ENCODE assay signal across 15 cellular contexts in the genomic region with DNA sequence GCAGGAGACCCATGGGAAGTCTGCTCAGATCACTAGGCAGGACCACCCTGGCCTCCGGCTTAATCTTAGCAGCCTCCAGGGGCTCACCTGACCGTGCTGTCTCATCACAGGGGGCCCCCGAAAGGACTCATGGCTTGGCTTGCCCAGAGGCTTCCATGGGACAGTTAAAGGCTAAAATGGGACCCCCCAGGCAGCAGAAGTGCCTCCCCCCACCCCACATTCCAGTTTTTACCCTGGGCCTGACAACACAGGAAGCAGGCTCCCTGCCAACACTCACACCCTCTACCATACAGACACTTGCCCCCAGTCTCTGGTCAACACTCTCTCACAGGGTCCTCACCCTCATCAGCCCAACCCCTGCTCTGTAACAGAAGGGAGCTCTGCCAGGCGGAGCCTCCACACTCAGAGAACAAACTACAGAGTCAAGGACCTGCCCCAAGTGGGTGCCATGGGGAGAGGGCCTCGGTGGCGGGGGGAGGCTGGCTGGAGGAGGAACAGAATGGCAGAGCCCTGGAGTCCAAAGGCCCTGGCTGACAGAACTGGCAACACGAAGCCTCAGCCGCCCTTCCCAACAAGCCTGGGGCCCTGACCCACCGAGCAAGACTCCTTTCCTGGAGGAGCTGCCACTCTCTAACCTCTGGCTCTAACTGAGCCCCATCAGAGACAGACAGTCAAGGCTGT. TPM values are rescaled to one million over a fixed set of nuclear protein-coding genes. Genes with fewer than 3 reads are reported as not detected.
DNase-seq lines count a peak whose midpoint lies in the region; ATAC-seq, FAIRE-seq and TF ChIP-seq lines count a peak whose summit lies in the region.
"Had no signal": no experiment of that assay in that cellular context is flagged by ENCODE, and none has a peak within 500 bp of the region (broad histone marks: within the 10 kb centered on the region; RNA-seq: fewer than 3 reads in every experiment).

No MANE protein-coding gene starts in this region.

- no peak for FAIRE-seq in astrocyte (lab: Jason Lieb, UNC)
- FAIRE-seq: kidney had no signal

- no peak overlapping the region for H2BK120ac ChIP-seq in neuronal stem cell (ENCODE audit: low read depth, low read length)

- peak overlapping the region; percentile 25 for H3K18ac ChIP-seq in neuronal stem cell (ENCODE audit: low read length)

- no peak overlapping the region for H2BK15ac ChIP-seq in neuronal stem cell (ENCODE audit: low read length)

- no peaks in the 10 kb centered on the region for H3K27me3 ChIP-seq in BLaER1
- H3K27me3 ChIP-seq in H7 (ENCODE audit: control insufficient read depth, insufficient read depth, low read length) = no peaks in the 10 kb centered on the region
- no peaks in the 10 kb centered on the region for H3K27me3 ChIP-seq in astrocyte (ENCODE audit: insufficient read depth, low read length)
- H3K27me3 ChIP-seq in neuronal stem cell (ENCODE audit: control insufficient read depth in 3 of 3, insufficient read depth in 3 of 3, low read depth in 1 of 3, low read length in 3 of 3) = peaks cover 0 to 3% (median 0%) of the 10 kb centered on the region in 3 experiments

- H3K9ac ChIP-seq in BLaER1 (0 out of 2 replicates have a peak overlapping the region, but pooled peaks have one; percentile 19), astrocyte (ENCODE audit: low read length) (no peak overlapping the region), neuronal stem cell (ENCODE audit: low read depth, low read length, poor library complexity) (no peak overlapping the region)

- H3K9me3 ChIP-seq in BLaER1 (no peaks in the 10 kb centered on the region), astrocyte (ENCODE audit: insufficient read depth, low read depth, low read length) (no peaks in the 10 kb centered on the region), neuronal stem cell (replicated peaks in 1 of 2; ENCODE audit: control insufficient read depth in 2 of 2, insufficient read depth in 1 of 2, low read depth in 1 of 2, low read length in 2 of 2) (peaks cover 0 to 3% of the 10 kb centered on the region in 2 donors)

- peak; percentile 37 for DNase-seq in H7
- no peak for DNase-seq in astrocyte (ENCODE audit: low read depth)
- DNase-seq in neuronal stem cell (ENCODE audit: low spot score) = no peak
- no peak for DNase-seq in NCI-H446 treated with DMSO at 0.1 percent for 48 hours (lab: John Stamatoyannopoulos, UW)
- DNase-seq in effector CD8-positive, alpha-beta T cell (lab: John Stamatoyannopoulos, UW) = no peak
- DNase-seq: activated CD4-positive, alpha-beta T cell treated with anti-CD3 and anti-CD28 coated beads, Interleukin-2, amount 10 ng/mL, durations not matched to agents 24 days and 14 days; activated T-cell treated with anti-CD3 and anti-CD28 coated beads, Interleukin-2, amount 50 U/mL, for 48 hours; Calu3; caudate nucleus; KG1; kidney; NCI-H1092 treated with DMSO at 0.1 percent for 48 hours; NCI-H748 treated with DMSO at 0.1 percent for 48 hours had no signal

- no peak overlapping the region for H4K8ac ChIP-seq in neuronal stem cell (ENCODE audit: low read depth, low read length)

- H3K27ac Mint-ChIP-seq in astrocyte (ENCODE audit: unreplicated experiment) = peak overlapping the region; percentile 85

- no peaks in the 10 kb centered on the region for H3K79me2 ChIP-seq in astrocyte (ENCODE audit: insufficient read depth, low read length)

- H3K27ac ChIP-seq in BLaER1 (peak overlapping the region; percentile 12), astrocyte (ENCODE audit: low read depth, low read length) (no peak overlapping the region), neuronal stem cell (replicated peaks; ENCODE audit: low read length) (no peak overlapping the region)

- H3K27me3 Mint-ChIP-seq in astrocyte (ENCODE audit: low read depth, unreplicated experiment) = no peaks in the 10 kb centered on the region
- H3K27me3 Mint-ChIP-seq: activated CD4-positive, alpha-beta T cell treated with anti-CD3 and anti-CD28 coated beads, Interleukin-2, amount 10 ng/mL, durations not matched to agents 24 days and 14 days had no signal

- peaks cover 3% of the 10 kb centered on the region for H3K36me3 Mint-ChIP-seq in astrocyte (ENCODE audit: low read depth, unreplicated experiment)

- H2BK12ac ChIP-seq in neuronal stem cell (ENCODE audit: low read length) = no peak overlapping the region

- H2BK5ac ChIP-seq in neuronal stem cell (ENCODE audit: low read length) = no peak overlapping the region

- H3K14ac ChIP-seq in neuronal stem cell (ENCODE audit: low read length) = no peak overlapping the region

- peak overlapping the region; percentile 57 for H3K4me3 Mint-ChIP-seq in astrocyte (ENCODE audit: unreplicated experiment)
- H3K4me3 Mint-ChIP-seq: activated CD4-positive, alpha-beta T cell treated with anti-CD3 and anti-CD28 coated beads, Interleukin-2, amount 10 ng/mL, durations not matched to agents 24 days and 14 days had no signal

- no CpG with 5 or more reads among the region's 9 CpGs for WGBS in neuronal stem cell (ENCODE audit: extremely low coverage in 2 of 2, insufficient read length in 2 of 2, insufficient replicate concordance in 1 of 2), 2 donors

- H3K36me3 ChIP-seq in BLaER1 (peaks cover 12% of the 10 kb centered on the region; the same call in 1 of the 2 replicates), H7 (replicated peaks; ENCODE audit: control insufficient read depth, insufficient read depth, low read length) (no peaks in the 10 kb centered on the region; the same call in none of the 2 replicates), astrocyte (ENCODE audit: insufficient read depth, low read length) (no peaks in the 10 kb centered on the region), neuronal stem cell (replicated peaks in 1 of 2; ENCODE audit: control insufficient read depth in 2 of 2, insufficient read depth in 2 of 2, low read length in 2 of 2) (peaks cover 4 to 22% of the 10 kb centered on the region in 2 donors)

- no peak overlapping the region for H3K4ac ChIP-seq in neuronal stem cell (ENCODE audit: low read length)

- H3K4me1 Mint-ChIP-seq in astrocyte (ENCODE audit: low read depth, unreplicated experiment) = peaks cover 41% of the 10 kb centered on the region

- H3K23ac ChIP-seq in neuronal stem cell (ENCODE audit: low read depth, low read length, poor library complexity) = no peak overlapping the region

- H2AFZ ChIP-seq in astrocyte (ENCODE audit: low read depth, low read length) (no peak overlapping the region), neuronal stem cell (ENCODE audit: low read length) (no peak overlapping the region)

- no peaks in the 10 kb centered on the region for H3K79me1 ChIP-seq in neuronal stem cell (ENCODE audit: low read depth, low read length)

- no peak overlapping the region for H4K91ac ChIP-seq in neuronal stem cell (ENCODE audit: low read depth, low read length, poor library complexity)

- ATAC-seq in HG03457 (IDR thresholded peaks at IDR 0.05; ENCODE audit: unreplicated experiment) = no peak

- peaks cover 91% of the 10 kb centered on the region for H3K4me1 ChIP-seq in BLaER1
- H3K4me1 ChIP-seq in astrocyte (ENCODE audit: insufficient read depth, low read length) = peaks cover 67% of the 10 kb centered on the region
- peaks cover 0 to 4% of the 10 kb centered on the region in 2 donors for H3K4me1 ChIP-seq in neuronal stem cell (ENCODE audit: control insufficient read depth in 2 of 2, insufficient read depth in 1 of 2, low read depth in 1 of 2, low read length in 2 of 2)

- no peak overlapping the region for H2AK5ac ChIP-seq in neuronal stem cell (ENCODE audit: low read depth, low read length)

- peak overlapping the region; percentile 52; the same call in 1 of the 2 replicates for H3K4me2 ChIP-seq in BLaER1
- H3K4me2 ChIP-seq in astrocyte (ENCODE audit: low read length) = peak overlapping the region; percentile 23
- H3K4me2 ChIP-seq in neuronal stem cell (ENCODE audit: insufficient read depth, low read length, poor library complexity, severe bottlenecking) = no peak overlapping the region

- TF ChIP-seq CTCF in astrocyte (IDR thresholded peaks at IDR 0.05; ENCODE audit: insufficient read depth, low read depth, low read length) = no peak

- H4K20me1 ChIP-seq in BLaER1 (no peaks in the 10 kb centered on the region), astrocyte (ENCODE audit: insufficient read depth, low read length) (no peaks in the 10 kb centered on the region)

- H3K4me3 ChIP-seq in BLaER1 (no peak overlapping the region), H7 (ENCODE audit: insufficient read depth, low read depth, low read length) (no peak overlapping the region), astrocyte (ENCODE audit: insufficient read depth, low read depth, low read length) (no peak overlapping the region), neuronal stem cell (ENCODE audit: low read length in 2 of 2) (no peak overlapping the region)

- H3K9me3 Mint-ChIP-seq in astrocyte (ENCODE audit: unreplicated experiment) = no peaks in the 10 kb centered on the region
- H3K9me3 Mint-ChIP-seq: activated CD4-positive, alpha-beta T cell treated with anti-CD3 and anti-CD28 coated beads, Interleukin-2, amount 10 ng/mL, durations not matched to agents 24 days and 14 days had no signal

RNA-seq across cellular contexts. Expression of gene ITGAE, which starts 0.5 kb away (rescaled TPM):
- total RNA-seq in H7 (2014; rRNA removed; shearing (Covaris generic)) = 28.8 and 34.7 TPM in 2 replicates
- 23.3 and 30.9 TPM in 2 replicates for total RNA-seq in astrocyte
- 59.7 TPM for polyA plus RNA-seq in neuronal stem cell (2013, experiment 1 of 2)
- 59.3 TPM for polyA plus RNA-seq in neuronal stem cell (2013, experiment 2 of 2)

RNA-seq across cellular contexts. Expression of gene NCBP3, which starts 45.5 kb away (rescaled TPM):
- 17.5 and 28.0 TPM in 2 replicates for total RNA-seq in H7 (2014; rRNA removed; shearing (Covaris generic))
- 44.5 and 46.7 TPM in 2 replicates for total RNA-seq in astrocyte
- polyA plus RNA-seq in neuronal stem cell (2013, experiment 1 of 2) = 32.2 TPM
- polyA plus RNA-seq in neuronal stem cell (2013, experiment 2 of 2) = 31.9 TPM
